Comparison of ENCODE assay signal across 8 cellular contexts in the genomic region with DNA sequence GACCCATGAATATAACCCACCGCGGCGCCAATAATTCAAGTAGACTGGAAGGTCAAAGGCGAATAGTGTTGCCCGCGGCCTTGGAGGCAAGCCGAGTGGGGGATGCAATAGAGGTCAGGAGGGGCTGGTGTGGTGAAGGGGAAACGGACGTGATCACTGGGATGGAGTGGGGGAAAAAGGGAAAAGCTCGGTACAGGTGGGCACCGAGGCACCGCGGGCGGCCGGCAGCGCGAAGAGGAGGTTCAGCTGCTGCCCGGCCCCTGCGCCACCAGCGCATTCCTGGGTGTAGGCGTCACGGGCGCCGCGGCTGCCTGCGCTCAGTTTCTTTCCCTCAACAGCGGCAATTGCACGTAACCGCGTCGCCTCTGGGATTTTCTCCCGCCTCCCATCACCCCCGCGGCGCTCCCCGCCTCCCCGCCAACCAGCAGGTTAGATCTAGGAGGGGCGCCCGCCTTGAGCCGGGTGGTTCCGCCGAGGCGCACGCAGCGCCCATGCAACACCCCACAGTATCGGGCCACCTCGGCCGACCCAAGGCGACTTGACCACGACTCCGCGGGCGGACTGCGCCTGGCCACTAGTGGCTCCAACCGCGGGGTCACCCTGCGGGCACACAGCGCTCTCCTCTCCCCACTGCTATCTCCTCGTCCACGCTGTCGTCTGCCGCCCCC. TPM values are rescaled to one million over a fixed set of nuclear protein-coding genes. Genes with fewer than 3 reads are reported as not detected.
DNase-seq lines count a peak whose midpoint lies in the region; ATAC-seq and TF ChIP-seq lines count a peak whose summit lies in the region.

No MANE protein-coding gene starts in this region.

- ATAC-seq in HG03571 (IDR thresholded peaks at IDR 0.05; ENCODE audit: unreplicated experiment) = no peak

- peaks cover 38% of the 10 kb centered on the region for H3K4me1 ChIP-seq in osteoblast (ENCODE audit: insufficient read depth, low read length)

- H3K4me3 ChIP-seq in osteoblast (ENCODE audit: insufficient read depth, low read length) = peak overlapping the region; percentile 95

- H3K4me2 ChIP-seq in osteoblast (ENCODE audit: insufficient read depth, low read length) = peak overlapping the region; percentile 89

- TF ChIP-seq CTCF in VCaP (conservative IDR thresholded peaks at IDR 0.05) (peak; percentile 19; the same call in 1 of the 2 replicates), osteoblast (IDR thresholded peaks at IDR 0.05; ENCODE audit: extremely low read depth, low read depth, low read length) (no peak)

- H3K27me3 ChIP-seq in osteoblast (ENCODE audit: insufficient read depth, low read length) = no peaks in the 10 kb centered on the region

- no peaks in the 10 kb centered on the region for H3K9me3 ChIP-seq in osteoblast (ENCODE audit: low read depth, low read length)

- H3K27ac ChIP-seq in VCaP (peak overlapping the region; percentile 21; the same call in 1 of the 2 replicates), osteoblast (ENCODE audit: low read depth, low read length) (peak overlapping the region; percentile 99)

- peaks cover 92% of the 10 kb centered on the region for H3K79me2 ChIP-seq in osteoblast (ENCODE audit: insufficient read depth, low read length)

- H3K36me3 ChIP-seq in osteoblast (ENCODE audit: insufficient read depth, low read length) = peaks cover 33% of the 10 kb centered on the region

- DNase-seq in COLO668 (lab: John Stamatoyannopoulos, UW; ENCODE audit: unreplicated experiment) = peak; percentile 87
- peak; percentile 82 for DNase-seq in LHCN-M2 (ENCODE audit: low read depth)
- peak; percentile 91 for DNase-seq in glomerular visceral epithelial cell (ENCODE audit: extremely low spot score)
- peak; percentile 90 for DNase-seq in osteoblast (ENCODE audit: insufficient read length, low spot score, missing footprints)
- DNase-seq in cerebellar nuclear complex (lab: John Stamatoyannopoulos, UW) = no peak
- DNase-seq in middle frontal gyrus (ENCODE audit: extremely low spot score, low spot score) = no peak

- peaks cover 50% of the 10 kb centered on the region for H4K20me1 ChIP-seq in osteoblast (ENCODE audit: insufficient read depth, low read length)

- no peak overlapping the region for H2AFZ ChIP-seq in osteoblast (ENCODE audit: low read length)

RNA-seq across cellular contexts. Expression of a gene that starts 1.5 kb away (rescaled TPM):
- total RNA-seq in LHCN-M2 (2014; rRNA removed) = 96.0 and 133 TPM in 2 replicates
- polyA plus RNA-seq in LHCN-M2 (2012) = 39.0 TPM
- 241 and 298 TPM in 2 replicates for total RNA-seq in osteoblast

Comparison
In these comparisons a context has a peak if more than half of its experiments do, and no peak if none do; other contexts are left out.
1. DNase-seq: peak in COLO668 (single experiment), LHCN-M2 (single experiment), glomerular visceral epithelial cell (single experiment) and osteoblast (single experiment); none in cerebellar nuclear complex (0 of 2) and middle frontal gyrus (single experiment).